20 cellular contexts compared by ENCODE assay signal in the genomic region with DNA sequence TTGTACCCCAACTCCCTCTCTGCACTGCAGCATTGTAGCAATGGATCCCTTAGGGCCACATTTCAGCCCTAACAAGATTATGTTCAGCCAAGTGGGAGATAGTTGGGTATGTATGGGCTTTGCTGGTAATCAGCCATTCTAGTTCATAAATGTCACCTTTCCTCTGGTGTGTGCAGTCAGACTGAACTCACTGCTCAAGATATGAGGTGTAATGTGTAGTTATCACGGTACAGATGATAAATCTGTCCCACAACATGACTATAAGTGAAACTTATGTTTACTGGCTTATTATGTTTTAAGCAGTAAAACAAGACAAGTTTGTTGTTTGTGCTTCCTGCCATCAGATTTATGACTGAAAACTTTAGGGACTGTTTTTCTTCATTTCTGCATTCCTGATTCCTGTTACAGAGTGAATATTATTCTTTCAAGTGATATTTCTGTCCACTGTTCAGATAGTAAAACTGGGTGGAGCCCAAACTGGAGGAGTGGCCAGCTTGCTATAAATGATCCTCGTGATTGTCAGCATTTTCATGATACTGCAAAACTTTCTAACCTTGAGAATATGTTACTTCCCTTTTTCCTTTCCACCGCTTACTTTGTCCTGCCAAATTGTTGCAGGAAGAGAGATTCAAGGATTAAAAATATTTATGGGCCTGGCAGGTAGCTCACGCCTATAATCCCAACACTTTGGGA. TPM values are rescaled to one million over a fixed set of nuclear protein-coding genes. Genes with fewer than 3 reads are reported as not detected.
A peak's percentile ranks its signal among the peaks of the same experiment; 100 is the strongest.
DNase-seq lines count a peak whose midpoint lies in the region; ATAC-seq lines count a peak whose summit lies in the region.
"Had no signal": no experiment of that assay in that cellular context is flagged by ENCODE, and none has a peak within 500 bp of the region (broad histone marks: within the 10 kb centered on the region; RNA-seq: fewer than 3 reads in every experiment).

No MANE protein-coding gene starts in this region.

- peaks cover 16% of the 10 kb centered on the region for H3K36me3 Mint-ChIP-seq in activated CD4-positive, alpha-beta T cell treated with anti-CD3 and anti-CD28 coated beads, Interleukin-2, amount 10 ng/mL, durations not matched to agents 24 days and 14 days (ENCODE audit: low read depth)
- peaks cover 27% of the 10 kb centered on the region for H3K36me3 Mint-ChIP-seq in stimulated activated effector memory CD8-positive, alpha-beta T cell treated with anti-CD3 and anti-CD28 coated beads, Interleukin-12 subunit alpha, Interleukin-12 subunit beta, amount 100 ng/mL, for 72 hours

- H3K4me1 Mint-ChIP-seq in activated CD4-positive, alpha-beta T cell treated with anti-CD3 and anti-CD28 coated beads, Interleukin-2, amount 10 ng/mL, durations not matched to agents 24 days and 14 days, result peaks cover 3% of the 10 kb centered on the region
- no peaks in the 10 kb centered on the region for H3K4me1 Mint-ChIP-seq in stimulated activated effector memory CD8-positive, alpha-beta T cell treated with anti-CD3 and anti-CD28 coated beads, Interleukin-12 subunit alpha, Interleukin-12 subunit beta, amount 100 ng/mL, for 72 hours
- H3K4me1 Mint-ChIP-seq: activated naive CD4-positive, alpha-beta T cell treated with anti-CD3 and anti-CD28 coated beads, Interleukin-2, amount 50 U/mL, for 24 hours; endodermal cell had no signal

- intact Hi-C loops in activated CD4-positive, alpha-beta T cell treated with anti-CD3 and anti-CD28 coated beads, Interleukin-2, amount 10 ng/mL, durations not matched to agents 24 days and 14 days (cut with micrococcal nuclease), result no loop called here

- no peak for DNase-seq in activated CD4-positive, alpha-beta T cell treated with anti-CD3 and anti-CD28 coated beads, Interleukin-2, amount 10 ng/mL, durations not matched to agents 24 days and 14 days
- no peak for DNase-seq in activated CD4-positive, alpha-beta T cell treated with anti-CD3 and anti-CD28 coated beads for 4 hours
- peak; percentile 41 for DNase-seq in NOMO-1 treated with DMSO at 0.1 percent for 48 hours (lab: John Stamatoyannopoulos, UW; ENCODE audit: unreplicated experiment)
- no peak for DNase-seq in stimulated activated effector memory CD8-positive, alpha-beta T cell treated with anti-CD3 and anti-CD28 coated beads, Interleukin-12 subunit alpha, Interleukin-12 subunit beta, amount 100 ng/mL, for 72 hours (ENCODE audit: low spot score in 2 of 2)
- DNase-seq in NCI-H345 treated with DMSO at 0.1 percent for 48 hours (lab: John Stamatoyannopoulos, UW; ENCODE audit: unreplicated experiment), result no peak
- DNase-seq in dedifferentiated amniotic fluid mesenchymal stem cell (ENCODE audit: extremely low spot score), result no peak
- DNase-seq: CD4-positive, alpha-beta T cell; DMS79; endodermal cell; HFFc6; left cardiac atrium; NCI-H2029 treated with DMSO at 0.1 percent for 48 hours; NCI-H526 treated with DMSO at 0.1 percent for 48 hours; stimulated activated CD4-positive, alpha-beta T cell treated with anti-CD3 and anti-CD28 coated beads, Interleukin-4, amount 100 ng/mL, for 24 hours had no signal

- no peaks in the 10 kb centered on the region for H3K27me3 Mint-ChIP-seq in activated CD4-positive, alpha-beta T cell treated with anti-CD3 and anti-CD28 coated beads, Interleukin-2, amount 10 ng/mL, durations not matched to agents 24 days and 14 days
- H3K27me3 Mint-ChIP-seq: activated naive CD4-positive, alpha-beta T cell treated with anti-CD3 and anti-CD28 coated beads, Interleukin-2, amount 50 U/mL, for 24 hours; CD4-positive, alpha-beta T cell had no signal

- ATAC-seq in HG02852 (IDR thresholded peaks at IDR 0.05; ENCODE audit: unreplicated experiment) (peak; percentile 84), HG03280 (IDR thresholded peaks at IDR 0.05; ENCODE audit: unreplicated experiment) (no peak)
- peak; percentile 96 for ATAC-seq in stimulated activated effector memory CD8-positive, alpha-beta T cell treated with anti-CD3 and anti-CD28 coated beads, Interleukin-12 subunit alpha, Interleukin-12 subunit beta, amount 100 ng/mL, for 72 hours
- ATAC-seq: left cardiac atrium, Panc1, sciatic nerve, SK-N-SH treated with all-trans-retinoic acid at 6 μM for 48 hours had no signal

- no peak overlapping the region for H3K4me3 Mint-ChIP-seq in activated CD4-positive, alpha-beta T cell treated with anti-CD3 and anti-CD28 coated beads, Interleukin-2, amount 10 ng/mL, durations not matched to agents 24 days and 14 days
- no peak overlapping the region for H3K4me3 Mint-ChIP-seq in stimulated activated effector memory CD8-positive, alpha-beta T cell treated with anti-CD3 and anti-CD28 coated beads, Interleukin-12 subunit alpha, Interleukin-12 subunit beta, amount 100 ng/mL, for 72 hours
- H3K4me3 Mint-ChIP-seq: activated naive CD4-positive, alpha-beta T cell treated with anti-CD3 and anti-CD28 coated beads, Interleukin-2, amount 50 U/mL, for 24 hours; CD4-positive, alpha-beta T cell; endodermal cell; HFFc6 had no signal

- H3K9me3 Mint-ChIP-seq in activated CD4-positive, alpha-beta T cell treated with anti-CD3 and anti-CD28 coated beads, Interleukin-2, amount 10 ng/mL, durations not matched to agents 24 days and 14 days, result no peaks in the 10 kb centered on the region
- H3K9me3 Mint-ChIP-seq in stimulated activated effector memory CD8-positive, alpha-beta T cell treated with anti-CD3 and anti-CD28 coated beads, Interleukin-12 subunit alpha, Interleukin-12 subunit beta, amount 100 ng/mL, for 72 hours, result no peaks in the 10 kb centered on the region
- H3K9me3 Mint-ChIP-seq: activated naive CD4-positive, alpha-beta T cell treated with anti-CD3 and anti-CD28 coated beads, Interleukin-2, amount 50 U/mL, for 24 hours; CD4-positive, alpha-beta T cell; endodermal cell; HFFc6 had no signal

- peak overlapping the region; percentile 24 for H3K27ac Mint-ChIP-seq in activated CD4-positive, alpha-beta T cell treated with anti-CD3 and anti-CD28 coated beads, Interleukin-2, amount 10 ng/mL, durations not matched to agents 24 days and 14 days
- no peak overlapping the region for H3K27ac Mint-ChIP-seq in stimulated activated effector memory CD8-positive, alpha-beta T cell treated with anti-CD3 and anti-CD28 coated beads, Interleukin-12 subunit alpha, Interleukin-12 subunit beta, amount 100 ng/mL, for 72 hours
- H3K27ac Mint-ChIP-seq: activated naive CD4-positive, alpha-beta T cell treated with anti-CD3 and anti-CD28 coated beads, Interleukin-2, amount 50 U/mL, for 24 hours; CD4-positive, alpha-beta T cell; endodermal cell; HFFc6 had no signal

RNA-seq across cellular contexts. Expression of a gene that starts 44.9 kb away (rescaled TPM):
- 37.4 and 42.1 TPM in 2 replicates for total RNA-seq in activated CD4-positive, alpha-beta T cell treated with anti-CD3 and anti-CD28 coated beads, Interleukin-2, amount 10 ng/mL, durations not matched to agents 24 days and 14 days
